Comparison of ENCODE assay signal across 1 cellular context in genomic region chr2:25228848-25229674, GRCh38.
TF ChIP-seq lines count a peak whose summit lies in the region.

No MANE protein-coding gene starts in this region.

TF ChIP-seq in HepG2, 621 proteins besides CTCF, POLR2A, EP300 and RAD21 (continued from another document and continues in another):
- TF ChIP-seq PAXIP1 (CRISPR knock-in tag; conservative IDR thresholded peaks at IDR 0.05), result no peak
- no peak for TF ChIP-seq ASH2L (IDR thresholded peaks at IDR 0.05; ENCODE audit: insufficient read length, low read depth, low read length)
- TF ChIP-seq HHEX (CRISPR knock-in tag; IDR thresholded peaks at IDR 0.05), result no peak
- peak; percentile 31 for TF ChIP-seq ZNF687 (CRISPR knock-in tag; IDR thresholded peaks at IDR 0.05)
- TF ChIP-seq SIX4 (CRISPR knock-in tag; IDR thresholded peaks at IDR 0.05), result no peak
- peak; percentile 52 for TF ChIP-seq STAG1 (CRISPR knock-in tag; IDR thresholded peaks at IDR 0.05)
- no peak for TF ChIP-seq MZF1 (CRISPR knock-in tag; IDR thresholded peaks at IDR 0.05; ENCODE audit: borderline replicate concordance)
- no peak for TF ChIP-seq RFX1 (IDR thresholded peaks at IDR 0.05)
- no peak for TF ChIP-seq ZNF784 (CRISPR knock-in tag; IDR thresholded peaks at IDR 0.05; ENCODE audit: borderline replicate concordance)
- TF ChIP-seq AKNA (CRISPR knock-in tag; IDR thresholded peaks at IDR 0.05; ENCODE audit: borderline replicate concordance), result no peak
- no peak for TF ChIP-seq ZNF160 (CRISPR knock-in tag; IDR thresholded peaks at IDR 0.05)
- no peak for TF ChIP-seq CHD4 (IDR thresholded peaks at IDR 0.05; ENCODE audit: borderline replicate concordance, low read length)
- no peak for TF ChIP-seq KDM5A (IDR thresholded peaks at IDR 0.05; ENCODE audit: borderline replicate concordance, low read length)
- TF ChIP-seq FOXP1 (IDR thresholded peaks at IDR 0.05), result no peak
- no peak for TF ChIP-seq FOXP1 (CRISPR knock-in tag; IDR thresholded peaks at IDR 0.05)
- TF ChIP-seq HNRNPLL (IDR thresholded peaks at IDR 0.05; ENCODE audit: low read depth, low read length, poor library complexity, severe bottlenecking), result peak; percentile 35
- TF ChIP-seq ZNF513 (CRISPR knock-in tag; conservative IDR thresholded peaks at IDR 0.05), result no peak
- no peak for TF ChIP-seq PHF5A (CRISPR knock-in tag; IDR thresholded peaks at IDR 0.05; ENCODE audit: low read depth, unreplicated experiment)
- TF ChIP-seq CCDC6 (CRISPR knock-in tag; IDR thresholded peaks at IDR 0.05), result no peak
- no peak for TF ChIP-seq SOX5 (CRISPR knock-in tag; IDR thresholded peaks at IDR 0.05; ENCODE audit: borderline replicate concordance)
- TF ChIP-seq ZNF276 (CRISPR knock-in tag; IDR thresholded peaks at IDR 0.05; ENCODE audit: low read depth), result no peak
- peak; percentile 54; the same call in 1 of the 2 replicates for TF ChIP-seq ZNF263 (CRISPR knock-in tag; IDR thresholded peaks at IDR 0.05)
- no peak for TF ChIP-seq ZEB1 (IDR thresholded peaks at IDR 0.05; ENCODE audit: insufficient replicate concordance, low read depth)
- TF ChIP-seq KDM6A (CRISPR knock-in tag; IDR thresholded peaks at IDR 0.05; ENCODE audit: low read depth), result no peak
- TF ChIP-seq ZSCAN12 (CRISPR knock-in tag; IDR thresholded peaks at IDR 0.05), result no peak
- TF ChIP-seq CEBPB (IDR thresholded peaks at IDR 0.05; ENCODE audit: borderline replicate concordance, low read depth, low read length), result no peak
- TF ChIP-seq SAP130 (CRISPR knock-in tag; IDR thresholded peaks at IDR 0.05; ENCODE audit: low read depth), result peak; percentile 27; the same call in 1 of the 2 replicates
- no peak for TF ChIP-seq ELF3 (CRISPR knock-in tag; IDR thresholded peaks at IDR 0.05)
- no peak for TF ChIP-seq NFKB2 (CRISPR knock-in tag; IDR thresholded peaks at IDR 0.05; ENCODE audit: borderline replicate concordance)
- TF ChIP-seq ZNF691 (CRISPR knock-in tag; IDR thresholded peaks at IDR 0.05; ENCODE audit: borderline replicate concordance, low read depth), result no peak
- no peak for TF ChIP-seq ZBTB46 (CRISPR knock-in tag; IDR thresholded peaks at IDR 0.05; ENCODE audit: borderline replicate concordance)
- no peak for TF ChIP-seq ZNF562 (CRISPR knock-in tag; IDR thresholded peaks at IDR 0.05; ENCODE audit: borderline replicate concordance)
- no peak for TF ChIP-seq DDIT3 (CRISPR knock-in tag; IDR thresholded peaks at IDR 0.05)
- TF ChIP-seq BCL3 (CRISPR knock-in tag; IDR thresholded peaks at IDR 0.05), result no peak
- no peak for TF ChIP-seq CREB1 (IDR thresholded peaks at IDR 0.05)
- no peak for TF ChIP-seq CREB1 (CRISPR knock-in tag; IDR thresholded peaks at IDR 0.05)
- TF ChIP-seq ZNF138 (CRISPR knock-in tag; IDR thresholded peaks at IDR 0.05; ENCODE audit: low read depth), result no peak
